1 cellular context compared by ENCODE assay signal in genomic region chr17:68820476-68820824, GRCh38.
A peak's percentile ranks its signal among the peaks of the same experiment; 100 is the strongest.
TF ChIP-seq lines count a peak whose summit lies in the region.

No MANE protein-coding gene starts in this region.

TF ChIP-seq in HepG2, 621 proteins besides CTCF, POLR2A, EP300 and RAD21 (continued from another document):
- TF ChIP-seq RARA (CRISPR knock-in tag; IDR thresholded peaks at IDR 0.05) (peak; percentile 12; the same call in 1 of the 2 replicates), ZFP36L1 (CRISPR knock-in tag; IDR thresholded peaks at IDR 0.05) (peak; percentile 15; the same call in 1 of the 2 replicates), ZNF44 (CRISPR knock-in tag; IDR thresholded peaks at IDR 0.05) (0 out of 2 replicates have a peak, but pooled peaks have one; percentile 71), DMTF1 (CRISPR knock-in tag; IDR thresholded peaks at IDR 0.05) (0 out of 2 replicates have a peak, but pooled peaks have one; percentile 20), ZSCAN29 (CRISPR knock-in tag; conservative IDR thresholded peaks at IDR 0.05) (peak; percentile 46; the same call in 1 of the 2 replicates), RFX3 (CRISPR knock-in tag; IDR thresholded peaks at IDR 0.05) (no peak), CEBPB (IDR thresholded peaks at IDR 0.05; ENCODE audit: borderline replicate concordance, low read depth, low read length) (peak; percentile 49; the same call in 1 of the 2 replicates), CCDC6 (CRISPR knock-in tag; IDR thresholded peaks at IDR 0.05) (peak; percentile 46; the same call in 1 of the 2 replicates), ZNF878 (CRISPR knock-in tag; IDR thresholded peaks at IDR 0.05) (peak; percentile 80; the same call in 1 of the 2 replicates), HDAC1 (CRISPR knock-in tag; IDR thresholded peaks at IDR 0.05) (no peak)
- TF ChIP-seq, protein P1, sequence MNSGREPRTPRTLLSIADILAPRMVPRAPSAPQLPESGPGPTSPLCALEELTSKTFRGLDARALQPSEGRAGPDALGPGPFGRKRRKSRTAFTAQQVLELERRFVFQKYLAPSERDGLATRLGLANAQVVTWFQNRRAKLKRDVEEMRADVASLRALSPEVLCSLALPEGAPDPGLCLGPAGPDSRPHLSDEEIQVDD (CRISPR knock-in tag; IDR thresholded peaks at IDR 0.05; ENCODE audit: borderline replicate concordance), result no peak
- TF ChIP-seq, protein P2, sequence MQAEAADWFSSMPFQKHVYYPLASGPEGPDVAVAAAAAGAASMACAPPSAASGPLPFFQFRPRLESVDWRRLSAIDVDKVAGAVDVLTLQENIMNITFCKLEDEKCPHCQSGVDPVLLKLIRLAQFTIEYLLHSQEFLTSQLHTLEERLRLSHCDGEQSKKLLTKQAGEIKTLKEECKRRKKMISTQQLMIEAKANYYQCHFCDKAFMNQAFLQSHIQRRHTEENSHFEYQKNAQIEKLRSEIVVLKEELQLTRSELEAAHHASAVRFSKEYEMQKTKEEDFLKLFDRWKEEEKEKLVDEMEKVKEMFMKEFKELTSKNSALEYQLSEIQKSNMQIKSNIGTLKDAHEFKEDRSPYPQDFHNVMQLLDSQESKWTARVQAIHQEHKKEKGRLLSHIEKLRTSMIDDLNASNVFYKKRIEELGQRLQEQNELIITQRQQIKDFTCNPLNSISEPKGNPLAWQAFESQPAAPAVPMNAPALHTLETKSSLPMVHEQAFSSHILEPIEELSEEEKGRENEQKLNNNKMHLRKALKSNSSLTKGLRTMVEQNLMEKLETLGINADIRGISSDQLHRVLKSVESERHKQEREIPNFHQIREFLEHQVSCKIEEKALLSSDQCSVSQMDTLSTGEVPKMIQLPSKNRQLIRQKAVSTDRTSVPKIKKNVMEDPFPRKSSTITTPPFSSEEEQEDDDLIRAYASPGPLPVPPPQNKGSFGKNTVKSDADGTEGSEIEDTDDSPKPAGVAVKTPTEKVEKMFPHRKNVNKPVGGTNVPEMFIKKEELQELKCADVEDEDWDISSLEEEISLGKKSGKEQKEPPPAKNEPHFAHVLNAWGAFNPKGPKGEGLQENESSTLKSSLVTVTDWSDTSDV (CRISPR knock-in tag; IDR thresholded peaks at IDR 0.05), result no peak
